8 cellular contexts compared by ENCODE assay signal in the genomic region with DNA sequence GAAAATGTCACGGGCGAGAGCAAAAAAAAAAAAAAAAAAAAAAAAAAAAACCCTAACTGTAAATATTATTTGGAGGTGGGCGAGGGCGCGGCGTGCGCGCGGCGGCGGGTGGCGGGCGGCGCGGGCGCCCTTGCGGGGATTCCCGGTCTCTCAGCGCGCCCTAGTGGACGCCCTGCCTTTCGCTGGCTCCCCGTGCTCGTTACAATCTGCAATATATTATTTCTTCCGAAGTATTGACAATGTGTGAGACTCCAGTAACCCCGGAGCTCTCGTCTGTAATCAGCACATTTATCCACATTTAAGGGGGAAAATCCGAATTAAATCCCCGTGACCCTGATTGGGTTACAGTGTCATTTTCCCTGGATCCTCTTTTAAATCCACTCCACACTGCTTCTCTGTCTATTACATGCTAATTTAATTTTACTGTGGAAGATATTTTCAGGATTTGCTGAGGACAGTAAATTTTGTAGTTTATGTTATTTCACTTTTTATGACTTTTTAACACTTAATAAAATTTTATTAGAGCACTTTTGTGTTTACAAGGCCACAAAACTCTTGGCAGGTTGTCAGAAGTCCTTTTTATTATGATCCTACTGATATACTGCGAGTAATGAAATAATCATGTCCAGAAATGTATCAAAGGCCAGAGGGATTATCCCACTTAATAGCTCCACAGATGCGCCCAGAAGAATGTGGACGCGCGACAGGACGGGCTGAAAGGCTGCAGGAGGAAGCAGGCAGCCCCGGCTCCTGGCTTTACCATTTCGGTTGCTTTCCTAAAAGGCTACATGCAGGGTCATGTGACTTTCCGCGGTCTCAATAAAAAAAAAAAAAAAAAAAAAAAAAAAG.
DNase-seq lines count a peak whose midpoint lies in the region; ATAC-seq and TF ChIP-seq lines count a peak whose summit lies in the region.

No MANE protein-coding gene starts in this region.

- no peak overlapping the region for H4K12ac ChIP-seq in trophoblast cell (ENCODE audit: low read depth, low read length)

- no peak overlapping the region for H3K18ac ChIP-seq in trophoblast cell (ENCODE audit: low read length)

- H2AK5ac ChIP-seq in trophoblast cell (ENCODE audit: low read length), result no peak overlapping the region

- H3K4me2 ChIP-seq in Loucy (ENCODE audit: low read depth, low read length, poor library complexity, severe bottlenecking) (no peak overlapping the region), SK-N-SH (peak overlapping the region; percentile 90), trophoblast cell (ENCODE audit: low read length) (peak overlapping the region; percentile 89)

- H4K8ac ChIP-seq in trophoblast cell (ENCODE audit: low read depth, low read length), result no peak overlapping the region

- DNase-seq in Daoy (ENCODE audit: low read depth) (peak; percentile 82), H4 (ENCODE audit: low spot score) (peak; percentile 38), SK-N-SH (peak; percentile 89), heart right ventricle (peak; percentile 47 to 70), trophoblast cell (peak; percentile 10 to 71), vagina (ENCODE audit: extremely low spot score in 2 of 2) (no peak)
- DNase-seq in activated naive CD8-positive, alpha-beta T cell treated with anti-CD3 and anti-CD28 coated beads, Interleukin-2, amount 50 U/mL, for 16 hours (ENCODE audit: low read depth, low spot score), result peak; percentile 18

- no peak overlapping the region for H3K23ac ChIP-seq in trophoblast cell (ENCODE audit: low read length)

- H2AFZ ChIP-seq in Loucy (ENCODE audit: low read length), result no peak overlapping the region
- H2AFZ ChIP-seq in SK-N-SH (ENCODE audit: low read depth), result peak overlapping the region; percentile 41; the same call in 1 of the 2 replicates
- no peak overlapping the region for H2AFZ ChIP-seq in trophoblast cell (ENCODE audit: insufficient read depth, low read length, poor library complexity)

- intact Hi-C loops in heart right ventricle (cut with DNase I) (loop anchor here (1.0 to 10.0 kb wide), 12 partner anchors 81 to 511 kb away; a partner anchor contains a TSS), vagina (cut with DNase I) (loop anchor here (5.0 to 10.0 kb wide), 3 partner anchors 81 to 511 kb away; a partner anchor contains a TSS)

- H3K14ac ChIP-seq in trophoblast cell (ENCODE audit: low read length), result no peak overlapping the region

- H3K36me3 ChIP-seq in Loucy (ENCODE audit: insufficient read depth, low read length) (no peaks in the 10 kb centered on the region), SK-N-SH (replicated peaks in 1 of 2; ENCODE audit: control insufficient read depth in 1 of 2, insufficient read depth in 2 of 2, low read length in 1 of 2) (no peaks in the 10 kb centered on the region), heart right ventricle (no peaks in the 10 kb centered on the region), trophoblast cell (ENCODE audit: control insufficient read depth in 1 of 2, insufficient read depth in 2 of 2, low read length in 2 of 2) (no peaks in the 10 kb centered on the region), vagina (no peaks in the 10 kb centered on the region)

- H3K4ac ChIP-seq in trophoblast cell (ENCODE audit: low read depth, low read length), result no peak overlapping the region

- H3K9me3 ChIP-seq in Loucy (ENCODE audit: insufficient read depth, low read depth, low read length) (no peaks in the 10 kb centered on the region), SK-N-SH (no peaks in the 10 kb centered on the region), heart right ventricle (no peaks in the 10 kb centered on the region), trophoblast cell (ENCODE audit: insufficient read depth, low read depth, low read length) (no peaks in the 10 kb centered on the region), vagina (no peaks in the 10 kb centered on the region)

- WGBS in SK-N-SH (ENCODE audit: low lambda C conversion rate), result 10% methylated on average over 39 of the region's 39 CpGs
- 10 to 11% methylated on average over 39 of the region's 39 CpGs for WGBS in heart right ventricle, 2 donors
- no CpG with 5 or more reads among the region's 39 CpGs for WGBS in trophoblast cell (ENCODE audit: extremely low coverage, insufficient coverage, insufficient read length)

- no peak for TF ChIP-seq POLR2A in vagina (IDR thresholded peaks at IDR 0.05)

- H3K79me2 ChIP-seq in Loucy (ENCODE audit: insufficient read depth, low read length), result no peaks in the 10 kb centered on the region
- H3K79me2 ChIP-seq in SK-N-SH (ENCODE audit: insufficient read depth), result peaks cover 24% of the 10 kb centered on the region
- no peaks in the 10 kb centered on the region for H3K79me2 ChIP-seq in trophoblast cell (ENCODE audit: control insufficient read depth, insufficient read depth, low read length, poor library complexity)

- peak; percentile 81 for TF ChIP-seq RAD21 in SK-N-SH (IDR thresholded peaks at IDR 0.05; ENCODE audit: low read length)

- H3K27me3 ChIP-seq in Loucy (ENCODE audit: insufficient read depth, low read length, poor library complexity, severe bottlenecking), result peaks cover 7% of the 10 kb centered on the region
- H3K27me3 ChIP-seq in SK-N-SH (ENCODE audit: insufficient read depth), result no peaks in the 10 kb centered on the region
- peaks cover 5 to 97% (median 87%) of the 10 kb centered on the region in 7 donors for H3K27me3 ChIP-seq in heart right ventricle
- peaks cover 17% of the 10 kb centered on the region for H3K27me3 ChIP-seq in trophoblast cell (ENCODE audit: insufficient read depth, low read length)
- no peaks in the 10 kb centered on the region for H3K27me3 ChIP-seq in vagina

- peak overlapping the region; percentile 73 to 96 for H3K27ac ChIP-seq in SK-N-SH (ENCODE audit: low read depth in 2 of 2, low read length in 1 of 2)
- peak overlapping the region in 3 of 10 donors; percentile 45 to 64 (median 58) for H3K27ac ChIP-seq in heart right ventricle
- no peak overlapping the region for H3K27ac ChIP-seq in trophoblast cell (ENCODE audit: low read depth, low read length)
- H3K27ac ChIP-seq in vagina, result no peak overlapping the region

- POLR2A ChIA-PET in SK-N-SH (lab: Yijun Ruan, JAX), result interaction anchor here (0.6 to 3.4 kb wide), 10 partner anchors 14 to 860 kb away, joined by 3 to 45 read pairs (median 10); a partner anchor contains a TSS

- H3K9ac ChIP-seq in Loucy (ENCODE audit: low read depth, low read length, poor library complexity, severe bottlenecking) (no peak overlapping the region), SK-N-SH (peak overlapping the region; percentile 91), trophoblast cell (ENCODE audit: low read length) (no peak overlapping the region)

- peak; percentile 55 to 94 (median 92) for ATAC-seq in heart right ventricle

- no peaks in the 10 kb centered on the region for H3K9me2 ChIP-seq in Loucy (replicated peaks; ENCODE audit: low read depth, low read length)
- H3K9me2 ChIP-seq in SK-N-SH, result no peaks in the 10 kb centered on the region

- H2BK12ac ChIP-seq in trophoblast cell (ENCODE audit: low read length), result no peak overlapping the region

- no peak overlapping the region for H4K91ac ChIP-seq in trophoblast cell (ENCODE audit: low read depth, low read length)

- H2BK5ac ChIP-seq in trophoblast cell (ENCODE audit: low read depth, low read length, poor library complexity), result no peak overlapping the region

- no peaks in the 10 kb centered on the region for H3K79me1 ChIP-seq in trophoblast cell (ENCODE audit: low read length)

- TF ChIP-seq EP300 in SK-N-SH (IDR thresholded peaks at IDR 0.05; ENCODE audit: borderline replicate concordance in 1 of 2, low read depth in 1 of 2, low read length in 1 of 2), result peak in 1 of 2 experiments; percentile 74; a peak in 1 of 4 replicates

- TF ChIP-seq CTCF in Loucy (conservative IDR thresholded peaks at IDR 0.05; ENCODE audit: low read length) (peak; percentile 25; the same call in 1 of the 2 replicates), SK-N-SH (IDR thresholded peaks at IDR 0.05) (peak; percentile 91), heart right ventricle (IDR thresholded peaks at IDR 0.05) (peak; percentile 68 to 88 (median 77)), vagina (IDR thresholded peaks at IDR 0.05) (peak; percentile 65 to 77 (median 67))

- H4K20me1 ChIP-seq in Loucy (ENCODE audit: insufficient read depth, low read length, poor library complexity, severe bottlenecking), result no peaks in the 10 kb centered on the region
- no peaks in the 10 kb centered on the region for H4K20me1 ChIP-seq in SK-N-SH (ENCODE audit: insufficient read depth)

- H3K4me3 ChIP-seq in Loucy (ENCODE audit: low read length, poor library complexity, severe bottlenecking) (no peak overlapping the region), SK-N-SH (ENCODE audit: low read depth in 2 of 2, low read length in 1 of 2) (peak overlapping the region; percentile 75 to 82), heart right ventricle (peak overlapping the region; percentile 43 to 66 (median 62)), trophoblast cell (ENCODE audit: low read depth, low read length) (peak overlapping the region; percentile 56), vagina (peak overlapping the region; percentile 58 to 84)

- H2BK120ac ChIP-seq in trophoblast cell (ENCODE audit: insufficient read depth, low read length, poor library complexity), result no peak overlapping the region

- CTCF ChIA-PET in SK-N-SH (lab: Yijun Ruan, JAX), result interaction anchor here (0.6 to 31.9 kb wide), 60 partner anchors 8 to 553 kb away, joined by 3 to 1047 read pairs (median 4); a partner anchor contains a TSS

- H3F3A ChIP-seq in Loucy (ENCODE audit: low read depth) (no peaks in the 10 kb centered on the region), SK-N-SH (replicated peaks; ENCODE audit: insufficient read depth) (peaks cover 22% of the 10 kb centered on the region)

- H3K4me1 ChIP-seq in Loucy (ENCODE audit: insufficient read depth, low read length, poor library complexity, severe bottlenecking), result no peaks in the 10 kb centered on the region
- H3K4me1 ChIP-seq in SK-N-SH (ENCODE audit: control insufficient read depth in 1 of 2, insufficient read depth in 2 of 2, low read depth in 1 of 2, low read length in 1 of 2), result peaks cover 26 to 28% of the 10 kb centered on the region in 2 experiments; a peak in 3 of 4 replicates
- peaks cover 0 to 14% (median 7%) of the 10 kb centered on the region in 9 donors for H3K4me1 ChIP-seq in heart right ventricle
- no peaks in the 10 kb centered on the region for H3K4me1 ChIP-seq in trophoblast cell (ENCODE audit: control insufficient read depth in 1 of 2, insufficient read depth in 2 of 2, low read length in 2 of 2)
- H3K4me1 ChIP-seq in vagina, result peaks cover 9% of the 10 kb centered on the region

TF ChIP-seq in SK-N-SH, 30 proteins besides CTCF, POLR2A, EP300 and RAD21 (continues in another document):
- TF ChIP-seq FOXJ3 (CRISPR knock-in tag; IDR thresholded peaks at IDR 0.05) (no peak), RXRA (IDR thresholded peaks at IDR 0.05; ENCODE audit: borderline replicate concordance, low read depth) (no peak), GATA2 (CRISPR knock-in tag; IDR thresholded peaks at IDR 0.05) (peak; percentile 38; the same call in 1 of the 2 replicates)

Comparison
In these comparisons a context has a peak if more than half of its experiments do, and no peak if none do; other contexts are left out.
1. DNase-seq: peak in Daoy (single experiment), H4 (single experiment), SK-N-SH (single experiment), activated naive CD8-positive, alpha-beta T cell treated with anti-CD3 and anti-CD28 coated beads, Interleukin-2, amount 50 U/mL, for 16 hours (single experiment), heart right ventricle (2 of 2) and trophoblast cell (2 of 2); none in vagina (0 of 2).
2. CTCF ChIP-seq: peak in every context shown above with its lines; median percentile 91 in SK-N-SH; 77 in heart right ventricle; 67 in vagina; 25 in Loucy.
3. H3K27ac ChIP-seq: peak in SK-N-SH (2 of 2); none in trophoblast cell (single experiment) and vagina (single experiment).